Comparison of ENCODE assay signal across 23 cellular contexts in genomic region chr11:35734669-35735068, GRCh38.
"Had no signal": no experiment of that assay in that cellular context is flagged by ENCODE, and none has a peak within 500 bp of the region (broad histone marks: within the 10 kb centered on the region; RNA-seq: fewer than 3 reads in every experiment).

No MANE protein-coding gene starts in this region.

- H3K36me3 ChIP-seq: WERI-Rb-1 had no signal

- H3K4me1 Mint-ChIP-seq: activated CD8-positive, alpha-beta memory T cell treated with anti-CD3 and anti-CD28 coated beads, Interleukin-2, amount 10 ng/mL, durations not matched to agents 7 days and 5 days had no signal

- H3K27ac ChIP-seq: brain microvascular endothelial cell, esophagus muscularis mucosa, WERI-Rb-1 had no signal

- H3K27me3 ChIP-seq: brain microvascular endothelial cell, esophagus muscularis mucosa, upper lobe of left lung had no signal

- H3K27ac Mint-ChIP-seq: activated CD4-positive, alpha-beta T cell treated with anti-CD3 and anti-CD28 coated beads, Interleukin-2, amount 10 ng/mL, durations not matched to agents 7 days and 5 days; activated CD8-positive, alpha-beta memory T cell treated with anti-CD3 and anti-CD28 coated beads, Interleukin-2, amount 10 ng/mL, durations not matched to agents 7 days and 5 days; activated CD8-positive, alpha-beta T cell treated with anti-CD3 and anti-CD28 coated beads for 36 hours; activated naive CD4-positive, alpha-beta T cell treated with anti-CD3 and anti-CD28 coated beads, Interleukin-2, amount 50 U/mL, for 24 hours; dendritic cell treated with granulocyte-macrophage colony-stimulating factor and Interleukin-4, amounts not matched to agents 40 ng/mL and 50 ng/mL, for 4 days had no signal

- ATAC-seq: activated CD8-positive, alpha-beta memory T cell treated with anti-CD3 and anti-CD28 coated beads, Interleukin-2, amount 10 ng/mL, durations not matched to agents 7 days and 5 days; activated CD8-positive, alpha-beta T cell treated with anti-CD3 and anti-CD28 coated beads for 36 hours; left colon; SK-N-SH treated with all-trans-retinoic acid at 6 μM for 48 hours; stimulated activated naive CD8-positive, alpha-beta T cell treated with anti-CD3 and anti-CD28 coated beads, Interleukin-15, Interleukin-2, amounts not matched to agents 100 U/mL and 50 U/mL, for 24 hours; T-cell had no signal

- FAIRE-seq: frontal cortex, TTC549 had no signal

- DNase-seq: activated CD4-positive, alpha-beta T cell treated with anti-CD3 and anti-CD28 coated beads, Interleukin-2, amount 10 ng/mL, durations not matched to agents 7 days and 5 days; activated CD4-positive, CD25-positive, alpha-beta regulatory T cell treated with anti-CD3 and anti-CD28 coated beads, Interleukin-2, amount 50 U/mL, for 72 hours; activated CD8-positive, alpha-beta memory T cell treated with anti-CD3 and anti-CD28 coated beads, Interleukin-2, amount 10 ng/mL, durations not matched to agents 7 days and 5 days; activated CD8-positive, alpha-beta T cell treated with anti-CD3 and anti-CD28 coated beads for 36 hours; activated gamma-delta T cell treated with Interleukin-2 at 50 U/mL for 16 hours; aorta; brain microvascular endothelial cell; caudate nucleus; effector CD8-positive, alpha-beta T cell; hypothalamus; left colon; occipital lobe; stimulated activated CD4-positive, alpha-beta T cell treated with anti-CD3 and anti-CD28 coated beads, Interleukin-4, amount 100 ng/mL, for 4 hours; stimulated activated naive CD8-positive, alpha-beta T cell treated with anti-CD3 and anti-CD28 coated beads, Interleukin-15, Interleukin-2, amounts not matched to agents 100 U/mL and 50 U/mL, for 24 hours; T-cell; upper lobe of left lung; WERI-Rb-1 had no signal

- H3K4me3 ChIP-seq: esophagus muscularis mucosa, upper lobe of left lung had no signal

- H3K27me3 Mint-ChIP-seq: activated CD4-positive, alpha-beta T cell treated with anti-CD3 and anti-CD28 coated beads, Interleukin-2, amount 10 ng/mL, durations not matched to agents 7 days and 5 days; activated CD8-positive, alpha-beta memory T cell treated with anti-CD3 and anti-CD28 coated beads, Interleukin-2, amount 10 ng/mL, durations not matched to agents 7 days and 5 days; activated CD8-positive, alpha-beta T cell treated with anti-CD3 and anti-CD28 coated beads for 36 hours; activated naive CD4-positive, alpha-beta T cell treated with anti-CD3 and anti-CD28 coated beads, Interleukin-2, amount 50 U/mL, for 24 hours; dendritic cell treated with granulocyte-macrophage colony-stimulating factor and Interleukin-4, amounts not matched to agents 40 ng/mL and 50 ng/mL, for 4 days; T-cell had no signal

- H3K4me3 Mint-ChIP-seq: activated CD4-positive, alpha-beta T cell treated with anti-CD3 and anti-CD28 coated beads, Interleukin-2, amount 10 ng/mL, durations not matched to agents 7 days and 5 days; activated CD8-positive, alpha-beta memory T cell treated with anti-CD3 and anti-CD28 coated beads, Interleukin-2, amount 10 ng/mL, durations not matched to agents 7 days and 5 days; activated CD8-positive, alpha-beta T cell treated with anti-CD3 and anti-CD28 coated beads for 36 hours; activated naive CD4-positive, alpha-beta T cell treated with anti-CD3 and anti-CD28 coated beads, Interleukin-2, amount 50 U/mL, for 24 hours; dendritic cell treated with granulocyte-macrophage colony-stimulating factor and Interleukin-4, amounts not matched to agents 40 ng/mL and 50 ng/mL, for 4 days; T-cell had no signal
